In genomic region chr1:194024659-194025058, GRCh38 we compare ENCODE assay signal across 14 cellular contexts.
DNase-seq lines count a peak whose midpoint lies in the region; ATAC-seq and TF ChIP-seq lines count a peak whose summit lies in the region.
"Had no signal": no experiment of that assay in that cellular context is flagged by ENCODE, and none has a peak within 500 bp of the region (broad histone marks: within the 10 kb centered on the region; RNA-seq: fewer than 3 reads in every experiment).

No MANE protein-coding gene starts in this region.

- no peaks in the 10 kb centered on the region for H3K4me1 Mint-ChIP-seq in WTC11

- no peaks in the 10 kb centered on the region for H3K27me3 Mint-ChIP-seq in WTC11 (ENCODE audit: low read depth)

- ATAC-seq in WTC11 = no peak
- no peak for ATAC-seq in GM21447 (IDR thresholded peaks at IDR 0.05; ENCODE audit: unreplicated experiment)
- ATAC-seq in HG02798 (IDR thresholded peaks at IDR 0.05; ENCODE audit: poor library complexity, unreplicated experiment) = no peak
- ATAC-seq: CD8-positive, alpha-beta T cell had no signal

- no peaks in the 10 kb centered on the region for H3K4me1 ChIP-seq in esophagus squamous epithelium

- POLR2A ChIA-PET in WTC11 (lab: Charles Lee) = no interaction called here

- H3K9me3 ChIP-seq in SK-N-MC (ENCODE audit: low read depth, low read length) (no peaks in the 10 kb centered on the region), esophagus squamous epithelium (no peaks in the 10 kb centered on the region)
- H3K9me3 ChIP-seq: sigmoid colon had no signal

- no peaks in the 10 kb centered on the region for H3K27me3 ChIP-seq in esophagus squamous epithelium
- H3K27me3 ChIP-seq: sigmoid colon had no signal

- no peaks in the 10 kb centered on the region for H3K36me3 Mint-ChIP-seq in WTC11
- H3K36me3 Mint-ChIP-seq: CD8-positive, alpha-beta T cell had no signal

- H3K27ac ChIP-seq in SK-N-MC (no peak overlapping the region), esophagus squamous epithelium (no peak overlapping the region)
- H3K27ac ChIP-seq: sigmoid colon had no signal

- TF ChIP-seq CTCF in fibroblast of pulmonary artery (IDR thresholded peaks at IDR 0.05; ENCODE audit: low read length, missing control alignments) (no peak), WTC11 (IDR thresholded peaks at IDR 0.05) (no peak), esophagus squamous epithelium (IDR thresholded peaks at IDR 0.05) (no peak)

- CTCF ChIA-PET in WTC11 (lab: Charles Lee) = no interaction called here

- intact Hi-C loops in esophagus squamous epithelium (cut with DNase I) = no loop called here

- TF ChIP-seq POLR2A in esophagus squamous epithelium (IDR thresholded peaks at IDR 0.05) = no peak

- H3K9ac ChIP-seq in SK-N-MC (ENCODE audit: insufficient read length) = no peak overlapping the region

- H3K36me3 ChIP-seq in SK-N-MC (ENCODE audit: insufficient read depth, low read length) (no peaks in the 10 kb centered on the region), esophagus squamous epithelium (no peaks in the 10 kb centered on the region)
- H3K36me3 ChIP-seq: sigmoid colon had no signal

- H3K4me3 Mint-ChIP-seq in WTC11 = no peak overlapping the region
- H3K4me3 Mint-ChIP-seq: CD8-positive, alpha-beta T cell; T-helper 1 cell treated with Interleukin-12 subunit alpha and Interleukin-12 subunit beta and Interleukin-4 antibody, amounts not matched to agents 30 μg/mL and 1 μg/mL, for 36 hours had no signal

- H3K4me3 ChIP-seq in SK-N-MC = no peak overlapping the region
- no peak overlapping the region for H3K4me3 ChIP-seq in fibroblast of pulmonary artery (replicated peaks; ENCODE audit: low read depth, low read length)
- no peak overlapping the region for H3K4me3 ChIP-seq in esophagus squamous epithelium
- H3K4me3 ChIP-seq: sigmoid colon had no signal

- 32 to 37% methylated on average over 2 of the region's 2 CpGs for WGBS in esophagus squamous epithelium, 2 donors

- peaks cover 14% of the 10 kb centered on the region for H3K9me3 Mint-ChIP-seq in WTC11
- H3K9me3 Mint-ChIP-seq: T-helper 1 cell treated with Interleukin-12 subunit alpha and Interleukin-12 subunit beta and Interleukin-4 antibody, amounts not matched to agents 30 μg/mL and 1 μg/mL, for 36 hours had no signal

- peak; percentile 79 for DNase-seq in COLO829 (ENCODE audit: low spot score)
- peak; percentile 85 for DNase-seq in HT1080 (ENCODE audit: low read depth)
- peak; percentile 94 for DNase-seq in SK-N-MC (ENCODE audit: low read depth, low spot score)
- DNase-seq in fibroblast of pulmonary artery (ENCODE audit: low read depth) = peak; percentile 98
- no peak for DNase-seq in WTC11 (ENCODE audit: low spot score)
- DNase-seq in esophagus squamous epithelium (lab: John Stamatoyannopoulos, UW) = no peak
- DNase-seq: anterior cingulate cortex; CD8-positive, alpha-beta T cell; midbrain; NCI-H510A; sigmoid colon had no signal

- H3K27ac Mint-ChIP-seq in WTC11 = no peak overlapping the region
- H3K27ac Mint-ChIP-seq: CD8-positive, alpha-beta T cell; T-helper 1 cell treated with Interleukin-12 subunit alpha and Interleukin-12 subunit beta and Interleukin-4 antibody, amounts not matched to agents 30 μg/mL and 1 μg/mL, for 36 hours had no signal

TF ChIP-seq in WTC11, 78 proteins besides CTCF, POLR2A, EP300 and RAD21:
- TF ChIP-seq CREM (CRISPR knock-in tag; IDR thresholded peaks at IDR 0.05) (no peak), ZBTB21 (CRISPR knock-in tag; IDR thresholded peaks at IDR 0.05; ENCODE audit: borderline replicate concordance) (no peak), STAT6 (CRISPR knock-in tag; conservative IDR thresholded peaks at IDR 0.05; ENCODE audit: low read depth) (no peak), MYBL2 (CRISPR knock-in tag; IDR thresholded peaks at IDR 0.05) (no peak), FOXK1 (CRISPR knock-in tag; IDR thresholded peaks at IDR 0.05) (no peak), ATF1 (CRISPR knock-in tag; IDR thresholded peaks at IDR 0.05) (no peak), ETV6 (CRISPR knock-in tag; IDR thresholded peaks at IDR 0.05) (no peak), IRF2 (CRISPR knock-in tag; IDR thresholded peaks at IDR 0.05; ENCODE audit: borderline replicate concordance, low read depth) (no peak), ZNF263 (CRISPR knock-in tag; IDR thresholded peaks at IDR 0.05; ENCODE audit: low read depth) (no peak), NR2C2 (CRISPR knock-in tag; IDR thresholded peaks at IDR 0.05) (no peak), ZMAT4 (CRISPR knock-in tag; IDR thresholded peaks at IDR 0.05) (no peak), EMX1 (CRISPR knock-in tag; IDR thresholded peaks at IDR 0.05) (no peak)
- TF ChIP-seq, protein P1, sequence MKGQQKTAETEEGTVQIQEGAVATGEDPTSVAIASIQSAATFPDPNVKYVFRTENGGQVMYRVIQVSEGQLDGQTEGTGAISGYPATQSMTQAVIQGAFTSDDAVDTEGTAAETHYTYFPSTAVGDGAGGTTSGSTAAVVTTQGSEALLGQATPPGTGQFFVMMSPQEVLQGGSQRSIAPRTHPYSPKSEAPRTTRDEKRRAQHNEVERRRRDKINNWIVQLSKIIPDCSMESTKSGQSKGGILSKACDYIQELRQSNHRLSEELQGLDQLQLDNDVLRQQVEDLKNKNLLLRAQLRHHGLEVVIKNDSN (CRISPR knock-in tag; IDR thresholded peaks at IDR 0.05) = no peak

Comparison
In these comparisons a context has a peak if more than half of its experiments do, and no peak if none do; other contexts are left out.
1. DNase-seq: peak in COLO829 (single experiment), HT1080 (single experiment), SK-N-MC (single experiment) and fibroblast of pulmonary artery (single experiment); none in WTC11 (single experiment) and esophagus squamous epithelium (single experiment).